9 cellular contexts compared by ENCODE assay signal in genomic region chr12:51023625-51024395, GRCh38. TPM values are rescaled to one million over a fixed set of nuclear protein-coding genes. Genes with fewer than 3 reads are reported as not detected.
A peak's percentile ranks its signal among the peaks of the same experiment; 100 is the strongest.
DNase-seq lines count a peak whose midpoint lies in the region; ATAC-seq, FAIRE-seq and TF ChIP-seq lines count a peak whose summit lies in the region.
"Had no signal": no experiment of that assay in that cellular context is flagged by ENCODE, and none has a peak within 500 bp of the region (broad histone marks: within the 10 kb centered on the region; RNA-seq: fewer than 3 reads in every experiment).

No MANE protein-coding gene starts in this region.

- H3K4me2 ChIP-seq in keratinocyte (ENCODE audit: control insufficient read depth, extremely low read depth, insufficient read depth, low read depth, low read length), result peak overlapping the region; percentile 93

- H3K9me3 ChIP-seq in keratinocyte (ENCODE audit: control insufficient read depth, low read depth, low read length) (no peaks in the 10 kb centered on the region), suprapubic skin (no peaks in the 10 kb centered on the region)

- H3K79me2 ChIP-seq in keratinocyte (ENCODE audit: control insufficient read depth, insufficient read depth, low read length), result peaks cover 55% of the 10 kb centered on the region

- no peak for TF ChIP-seq POLR2A in suprapubic skin (IDR thresholded peaks at IDR 0.05)

- POLR2A ChIA-PET in activated naive CD8-positive, alpha-beta T cell treated with anti-CD3 and anti-CD28 coated beads, Interleukin-2, amount 10 ng/mL, durations not matched to agents 7 days and 5 days (lab: Charles Lee), result interaction anchor here (1.1 kb wide), 1 partner anchor 99 kb away, joined by 3 read pairs; a partner anchor contains a TSS

- H3K9me1 ChIP-seq in keratinocyte (ENCODE audit: control insufficient read depth, extremely low read depth, insufficient read depth, low read length), result no peaks in the 10 kb centered on the region

- H3K36me3 Mint-ChIP-seq in T-helper 1 cell treated with Interleukin-12 subunit alpha and Interleukin-12 subunit beta and Interleukin-4 antibody, amounts not matched to agents 30 μg/mL and 1 μg/mL, for 36 hours (ENCODE audit: low read depth), result peaks cover 1% of the 10 kb centered on the region
- H3K36me3 Mint-ChIP-seq in activated naive CD8-positive, alpha-beta T cell treated with anti-CD3 and anti-CD28 coated beads, Interleukin-2, amount 10 ng/mL, durations not matched to agents 7 days and 5 days, result peaks cover 3% of the 10 kb centered on the region

- H3K27ac Mint-ChIP-seq in T-helper 1 cell treated with Interleukin-12 subunit alpha and Interleukin-12 subunit beta and Interleukin-4 antibody, amounts not matched to agents 30 μg/mL and 1 μg/mL, for 36 hours, result peak overlapping the region; percentile 98
- H3K27ac Mint-ChIP-seq in activated naive CD8-positive, alpha-beta T cell treated with anti-CD3 and anti-CD28 coated beads, Interleukin-2, amount 10 ng/mL, durations not matched to agents 7 days and 5 days, result peak overlapping the region; percentile 99

- H3K27me3 Mint-ChIP-seq in T-helper 1 cell treated with Interleukin-12 subunit alpha and Interleukin-12 subunit beta and Interleukin-4 antibody, amounts not matched to agents 30 μg/mL and 1 μg/mL, for 36 hours (ENCODE audit: low read depth), result peaks cover 8% of the 10 kb centered on the region
- H3K27me3 Mint-ChIP-seq in activated naive CD8-positive, alpha-beta T cell treated with anti-CD3 and anti-CD28 coated beads, Interleukin-2, amount 10 ng/mL, durations not matched to agents 7 days and 5 days, result peaks cover 3% of the 10 kb centered on the region

- H3K4me1 Mint-ChIP-seq in T-helper 1 cell treated with Interleukin-12 subunit alpha and Interleukin-12 subunit beta and Interleukin-4 antibody, amounts not matched to agents 30 μg/mL and 1 μg/mL, for 36 hours (ENCODE audit: low read depth), result peaks cover 52% of the 10 kb centered on the region
- H3K4me1 Mint-ChIP-seq in activated naive CD8-positive, alpha-beta T cell treated with anti-CD3 and anti-CD28 coated beads, Interleukin-2, amount 10 ng/mL, durations not matched to agents 7 days and 5 days, result peaks cover 50% of the 10 kb centered on the region

- H3K27me3 ChIP-seq in keratinocyte (ENCODE audit: control insufficient read depth, extremely low read depth, insufficient read depth, low read length), result no peaks in the 10 kb centered on the region
- H3K27me3 ChIP-seq in suprapubic skin, result no peaks in the 10 kb centered on the region

- TF ChIP-seq CTCF in keratinocyte (optimal IDR thresholded peaks at IDR 0.05 in 1 of 3, IDR thresholded peaks at IDR 0.05 in 1 of 3, conservative IDR thresholded peaks at IDR 0.05 in 1 of 3; ENCODE audit: extremely low read depth in 1 of 3, insufficient read depth in 2 of 3, low read length in 3 of 3), result no peak
- no peak for TF ChIP-seq CTCF in suprapubic skin (IDR thresholded peaks at IDR 0.05)

- H3K4me3 ChIP-seq in keratinocyte (ENCODE audit: control insufficient read depth in 2 of 3, extremely low read depth in 1 of 3, insufficient read depth in 2 of 3, low read depth in 1 of 3, low read length in 3 of 3), result peak overlapping the region; percentile 61 to 81 (median 65)
- H3K4me3 ChIP-seq in suprapubic skin, result peak overlapping the region; percentile 86

- dilution Hi-C loops in keratinocyte (cut with MboI; ENCODE audit: extremely low pct_ligation_motif_present, low sequenced_read_pairs), result no loop called here

- DNase-seq in T-helper 1 cell, result no peak
- no peak for DNase-seq in activated naive CD8-positive, alpha-beta T cell treated with anti-CD3 and anti-CD28 coated beads, Interleukin-2, amount 10 ng/mL, durations not matched to agents 7 days and 5 days
- no peak for DNase-seq in keratinocyte (ENCODE audit: low read depth, low spot score)
- DNase-seq in suprapubic skin (ENCODE audit: low spot score in 2 of 2), result no peak
- DNase-seq in germinal center (ENCODE audit: low spot score), result no peak

- peak overlapping the region; percentile 20 for H2AFZ ChIP-seq in keratinocyte (ENCODE audit: control insufficient read depth, low read length)

- no peaks in the 10 kb centered on the region for H3K36me3 ChIP-seq in keratinocyte (ENCODE audit: control insufficient read depth in 2 of 2, extremely low read depth in 1 of 2, insufficient read depth in 2 of 2, low read length in 2 of 2)
- H3K36me3 ChIP-seq in suprapubic skin, result no peaks in the 10 kb centered on the region

- H3K9ac ChIP-seq in keratinocyte (ENCODE audit: control insufficient read depth, extremely low read depth, insufficient read depth, low read length), result peak overlapping the region; percentile 90

- WGBS in suprapubic skin, result 49% methylated on average over 4 of the region's 4 CpGs

- peak overlapping the region; percentile 95 for H3K4me3 Mint-ChIP-seq in T-helper 1 cell treated with Interleukin-12 subunit alpha and Interleukin-12 subunit beta and Interleukin-4 antibody, amounts not matched to agents 30 μg/mL and 1 μg/mL, for 36 hours
- peak overlapping the region; percentile 99 for H3K4me3 Mint-ChIP-seq in activated naive CD8-positive, alpha-beta T cell treated with anti-CD3 and anti-CD28 coated beads, Interleukin-2, amount 10 ng/mL, durations not matched to agents 7 days and 5 days

- no peak for TF ChIP-seq EP300 in suprapubic skin (IDR thresholded peaks at IDR 0.05)

- H4K20me1 ChIP-seq in keratinocyte (ENCODE audit: control insufficient read depth, extremely low read depth, insufficient read depth, low read length), result no peaks in the 10 kb centered on the region

- no peaks in the 10 kb centered on the region for H3K9me3 Mint-ChIP-seq in T-helper 1 cell treated with Interleukin-12 subunit alpha and Interleukin-12 subunit beta and Interleukin-4 antibody, amounts not matched to agents 30 μg/mL and 1 μg/mL, for 36 hours
- H3K9me3 Mint-ChIP-seq in activated naive CD8-positive, alpha-beta T cell treated with anti-CD3 and anti-CD28 coated beads, Interleukin-2, amount 10 ng/mL, durations not matched to agents 7 days and 5 days, result no peaks in the 10 kb centered on the region

- no peak for FAIRE-seq in keratinocyte (lab: Jason Lieb, UNC)
- FAIRE-seq: colon had no signal

- peaks cover 22% of the 10 kb centered on the region for H3K4me1 ChIP-seq in keratinocyte (ENCODE audit: control insufficient read depth, extremely low read depth, insufficient read depth, low read length)
- peaks cover 42% of the 10 kb centered on the region for H3K4me1 ChIP-seq in suprapubic skin

- H3K27ac ChIP-seq in keratinocyte (ENCODE audit: control insufficient read depth, insufficient read depth, low read length) (peak overlapping the region; percentile 75), suprapubic skin (peak overlapping the region; percentile 96)

- ATAC-seq in activated naive CD8-positive, alpha-beta T cell treated with anti-CD3 and anti-CD28 coated beads, Interleukin-2, amount 10 ng/mL, durations not matched to agents 7 days and 5 days (ENCODE audit: low read depth), result no peak
- ATAC-seq in HG03520 (IDR thresholded peaks at IDR 0.05; ENCODE audit: unreplicated experiment), result no peak
- no peak for ATAC-seq in HG03460 (IDR thresholded peaks at IDR 0.05; ENCODE audit: unreplicated experiment)

RNA-seq across cellular contexts. Expression of gene SLC11A2, which starts 2.4 kb away (rescaled TPM):
- 10 to 100 TPM; 40.9 to 44.0 TPM for total RNA-seq in activated naive CD8-positive, alpha-beta T cell treated with anti-CD3 and anti-CD28 coated beads, Interleukin-2, amount 10 ng/mL, durations not matched to agents 7 days and 5 days
- 26.7 to 38.9 TPM (median 37.5 TPM) in 3 replicates for polyA plus RNA-seq in keratinocyte
- 7.2 TPM for polyA plus RNA-seq in keratinocyte (2011; ENCODE audit: low read depth)
- polyA plus RNA-seq in keratinocyte (2011; cell fraction: cytosol; rRNA removed), result 12.9 and 20.8 TPM in 2 replicates
- polyA plus RNA-seq in keratinocyte (2011; cell fraction: nucleus; rRNA removed), result 67.5 and 79.5 TPM in 2 replicates
- 17.0 and 22.6 TPM in 2 replicates for polyA plus RNA-seq in keratinocyte (2012; ENCODE audit: low replicate concordance)
- 56.7 to 72.8 TPM (median 65.2 TPM) in 3 replicates for polyA minus RNA-seq in keratinocyte
- 22.1 TPM for polyA minus RNA-seq in keratinocyte (2011; cell fraction: cytosol; rRNA and poly(A)+ RNA removed)
- 62.5 and 92.1 TPM in 2 replicates for polyA minus RNA-seq in keratinocyte (2011; cell fraction: nucleus; rRNA and poly(A)+ RNA removed)
- total RNA-seq in suprapubic skin, result 100 to 1,000 TPM in 1 of 4 donors, 10 to 100 TPM in 3; 39.0 to 108 (median 60.2) TPM

RNA-seq across cellular contexts. Expression of gene LETMD1, which starts 24.3 kb away (rescaled TPM):
- total RNA-seq in activated naive CD8-positive, alpha-beta T cell treated with anti-CD3 and anti-CD28 coated beads, Interleukin-2, amount 10 ng/mL, durations not matched to agents 7 days and 5 days, result 10 to 100 TPM; 80.0 to 82.3 TPM
- 36.1 to 51.1 TPM (median 50.6 TPM) in 3 replicates for polyA plus RNA-seq in keratinocyte
- polyA plus RNA-seq in keratinocyte (2011; ENCODE audit: low read depth), result 43.4 TPM
- polyA plus RNA-seq in keratinocyte (2011; cell fraction: cytosol; rRNA removed), result 25.7 and 37.4 TPM in 2 replicates
- polyA plus RNA-seq in keratinocyte (2011; cell fraction: nucleus; rRNA removed), result 104 and 111 TPM in 2 replicates
- 19.9 and 55.4 TPM in 2 replicates for polyA plus RNA-seq in keratinocyte (2012; ENCODE audit: low replicate concordance)
- 15.6 to 49.8 TPM (median 40.8 TPM) in 3 replicates for polyA minus RNA-seq in keratinocyte
- polyA minus RNA-seq in keratinocyte (2011; cell fraction: cytosol; rRNA and poly(A)+ RNA removed), result 11.3 TPM
- 20.6 and 31.3 TPM in 2 replicates for polyA minus RNA-seq in keratinocyte (2011; cell fraction: nucleus; rRNA and poly(A)+ RNA removed)
- total RNA-seq in suprapubic skin, result 10 to 100 TPM; 38.5 to 93.2 (median 72.3) TPM

RNA-seq across cellular contexts. Expression of gene CSRNP2, which starts 59.6 kb away (rescaled TPM):
- 10 to 100 TPM; 20.0 to 24.4 TPM for total RNA-seq in activated naive CD8-positive, alpha-beta T cell treated with anti-CD3 and anti-CD28 coated beads, Interleukin-2, amount 10 ng/mL, durations not matched to agents 7 days and 5 days
- 17.5 to 19.2 TPM (median 18.4 TPM) in 3 replicates for polyA plus RNA-seq in keratinocyte
- 10.5 TPM for polyA plus RNA-seq in keratinocyte (2011; ENCODE audit: low read depth)
- polyA plus RNA-seq in keratinocyte (2011; cell fraction: cytosol; rRNA removed), result 13.8 and 18.0 TPM in 2 replicates
- 37.1 TPM in 2 replicates for polyA plus RNA-seq in keratinocyte (2011; cell fraction: nucleus; rRNA removed)
- 11.7 and 15.9 TPM in 2 replicates for polyA plus RNA-seq in keratinocyte (2012; ENCODE audit: low replicate concordance)
- 13.8 to 18.9 TPM (median 18.1 TPM) in 3 replicates for polyA minus RNA-seq in keratinocyte
- polyA minus RNA-seq in keratinocyte (2011; cell fraction: cytosol; rRNA and poly(A)+ RNA removed), result 13.8 TPM
- polyA minus RNA-seq in keratinocyte (2011; cell fraction: nucleus; rRNA and poly(A)+ RNA removed), result 15.4 and 26.0 TPM in 2 replicates
- total RNA-seq in suprapubic skin, result 10 to 100 TPM; 16.5 to 23.3 (median 20.3) TPM
